25 cellular contexts compared by ENCODE assay signal in the genomic region with DNA sequence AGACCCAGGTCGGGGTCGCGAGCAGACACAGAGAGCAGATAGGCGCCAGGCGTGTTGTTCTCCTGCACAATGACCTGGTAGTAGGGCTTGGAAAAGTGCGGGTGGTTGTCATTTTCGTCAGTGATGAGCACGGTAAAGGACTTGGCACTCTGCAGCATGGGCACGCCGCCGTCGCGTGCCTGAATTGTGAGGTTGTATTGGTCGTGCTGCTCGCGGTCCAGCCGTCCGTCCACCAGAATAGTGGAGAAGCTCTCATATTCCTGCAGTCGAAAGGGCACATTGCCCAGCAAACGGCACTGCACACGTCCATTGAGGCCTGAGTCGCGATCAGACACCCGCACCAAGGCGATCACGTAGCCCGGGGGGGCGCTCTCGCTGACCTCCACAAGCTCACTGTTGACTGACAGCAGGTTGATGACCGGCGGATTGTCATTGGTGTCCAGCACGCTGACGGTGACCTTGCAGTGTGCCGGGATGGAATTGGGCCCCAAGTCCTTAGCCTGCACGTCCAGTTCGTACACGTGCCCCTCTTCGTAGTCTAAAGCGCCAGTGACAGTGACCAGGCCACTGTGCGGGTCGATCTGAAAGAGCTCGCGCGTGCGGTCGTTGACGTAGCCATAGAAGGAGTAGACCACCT. TPM values are rescaled to one million over a fixed set of nuclear protein-coding genes. Genes with fewer than 3 reads are reported as not detected.
DNase-seq lines count a peak whose midpoint lies in the region; ATAC-seq and TF ChIP-seq lines count a peak whose summit lies in the region.
"Had no signal": no experiment of that assay in that cellular context is flagged by ENCODE, and none has a peak within 500 bp of the region (broad histone marks: within the 10 kb centered on the region; RNA-seq: fewer than 3 reads in every experiment).

No MANE protein-coding gene starts in this region.

- peaks cover 68% of the 10 kb centered on the region for H3K27me3 Mint-ChIP-seq in activated T-cell treated with anti-CD3 and anti-CD28 coated beads, Interleukin-2, amount 50 U/mL, for 72 hours (ENCODE audit: low read depth)
- H3K27me3 Mint-ChIP-seq in activated T-cell treated with anti-CD3 and anti-CD28 coated beads, Interleukin-2, amount 50 U/mL, for 4 hours (ENCODE audit: low read depth): peaks cover 53% of the 10 kb centered on the region
- H3K27me3 Mint-ChIP-seq in nephron progenitor cell (ENCODE audit: low read depth, poor library complexity) (peaks cover 29% of the 10 kb centered on the region), immature natural killer cell (ENCODE audit: low read depth in 3 of 3) (peaks cover 7 to 30% (median 7%) of the 10 kb centered on the region in 3 donors)

- intact Hi-C loops in dorsolateral prefrontal cortex (cut with DNase I): no loop called here

- TF ChIP-seq CTCF in dorsolateral prefrontal cortex (IDR thresholded peaks at IDR 0.05 in 54 of 56, conservative IDR thresholded peaks at IDR 0.05 in 2 of 56; ENCODE audit: low read depth in 1 of 56, partially characterized antibody in 56 of 56) (no peak), nephron progenitor cell (IDR thresholded peaks at IDR 0.05) (no peak)

- peak overlapping the region; percentile 68 for H3K27ac Mint-ChIP-seq in activated T-cell treated with anti-CD3 and anti-CD28 coated beads, Interleukin-2, amount 50 U/mL, for 72 hours
- H3K27ac Mint-ChIP-seq in nephron progenitor cell (no peak overlapping the region), immature natural killer cell (no peak overlapping the region)
- H3K27ac Mint-ChIP-seq: stimulated activated naive CD8-positive, alpha-beta T cell treated with anti-CD3 and anti-CD28 coated beads, Interleukin-15, Interleukin-2, amounts not matched to agents 100 ng/mL and 50 ng/mL, for 24 hours; T-cell had no signal

- H3K27ac ChIP-seq in dorsolateral prefrontal cortex: peak overlapping the region in 2 of 59 donors; percentile 30 to 37
- H3K27ac ChIP-seq: adrenal gland, KMS-11, psoas muscle had no signal

- peaks cover 10% of the 10 kb centered on the region for H3K4me1 Mint-ChIP-seq in activated T-cell treated with anti-CD3 and anti-CD28 coated beads, Interleukin-2, amount 50 U/mL, for 72 hours (ENCODE audit: low read depth)
- H3K4me1 Mint-ChIP-seq in activated T-cell treated with anti-CD3 and anti-CD28 coated beads, Interleukin-2, amount 50 U/mL, for 4 hours (ENCODE audit: low read depth): peaks cover 4% of the 10 kb centered on the region
- peaks cover 66% of the 10 kb centered on the region for H3K4me1 Mint-ChIP-seq in nephron progenitor cell
- no peaks in the 10 kb centered on the region for H3K4me1 Mint-ChIP-seq in immature natural killer cell

- H3K27me3 ChIP-seq in dorsolateral prefrontal cortex: peaks cover 0 to 87% (median 34%) of the 10 kb centered on the region in 45 donors

- H3K9me3 Mint-ChIP-seq in activated T-cell treated with anti-CD3 and anti-CD28 coated beads, Interleukin-2, amount 50 U/mL, for 72 hours: no peaks in the 10 kb centered on the region
- H3K9me3 Mint-ChIP-seq in activated T-cell treated with anti-CD3 and anti-CD28 coated beads, Interleukin-2, amount 50 U/mL, for 4 hours: no peaks in the 10 kb centered on the region
- H3K9me3 Mint-ChIP-seq in nephron progenitor cell: peaks cover 24% of the 10 kb centered on the region
- peaks cover 0 to 9% (median 2%) of the 10 kb centered on the region in 6 donors for H3K9me3 Mint-ChIP-seq in immature natural killer cell
- H3K9me3 Mint-ChIP-seq: stimulated activated naive CD8-positive, alpha-beta T cell treated with anti-CD3 and anti-CD28 coated beads, Interleukin-15, Interleukin-2, amounts not matched to agents 100 ng/mL and 50 ng/mL, for 24 hours had no signal

- H3K4me3 ChIP-seq in dorsolateral prefrontal cortex: peak overlapping the region in 48 of 59 donors; percentile 6 to 69 (median 52)
- H3K4me3 ChIP-seq: adrenal gland, lung, mucosa of descending colon had no signal

- H3K4me3 Mint-ChIP-seq in activated T-cell treated with anti-CD3 and anti-CD28 coated beads, Interleukin-2, amount 50 U/mL, for 72 hours: no peak overlapping the region
- no peak overlapping the region for H3K4me3 Mint-ChIP-seq in activated T-cell treated with anti-CD3 and anti-CD28 coated beads, Interleukin-2, amount 50 U/mL, for 4 hours
- H3K4me3 Mint-ChIP-seq in nephron progenitor cell (peak overlapping the region; percentile 79), immature natural killer cell (no peak overlapping the region)
- H3K4me3 Mint-ChIP-seq: stimulated activated naive CD8-positive, alpha-beta T cell treated with anti-CD3 and anti-CD28 coated beads, Interleukin-15, Interleukin-2, amounts not matched to agents 100 ng/mL and 50 ng/mL, for 24 hours; T-cell had no signal

- peaks cover 2 to 6% of the 10 kb centered on the region in 2 donors for H3K36me3 Mint-ChIP-seq in activated T-cell treated with anti-CD3 and anti-CD28 coated beads, Interleukin-2, amount 50 U/mL, for 72 hours (ENCODE audit: insufficient read depth in 2 of 2)
- no peaks in the 10 kb centered on the region for H3K36me3 Mint-ChIP-seq in activated T-cell treated with anti-CD3 and anti-CD28 coated beads, Interleukin-2, amount 50 U/mL, for 4 hours (ENCODE audit: insufficient read depth)
- H3K36me3 Mint-ChIP-seq in nephron progenitor cell (ENCODE audit: low read depth) (peaks cover 30% of the 10 kb centered on the region), immature natural killer cell (no peaks in the 10 kb centered on the region)
- H3K36me3 Mint-ChIP-seq: T-cell had no signal

- ATAC-seq in activated T-cell treated with anti-CD3 and anti-CD28 coated beads, Interleukin-2, amount 50 U/mL, for 72 hours (replicated peaks in 1 of 2): no peak
- ATAC-seq in activated T-cell treated with anti-CD3 and anti-CD28 coated beads, Interleukin-2, amount 50 U/mL, for 4 hours: no peak
- no peak for ATAC-seq in GM21447 (IDR thresholded peaks at IDR 0.05; ENCODE audit: unreplicated experiment)
- ATAC-seq: mucosa of descending colon, psoas muscle, T-cell had no signal

- no peak for DNase-seq in activated T-cell treated with anti-CD3 and anti-CD28 coated beads, Interleukin-2, amount 50 U/mL, for 72 hours
- DNase-seq in activated T-cell treated with anti-CD3 and anti-CD28 coated beads, Interleukin-2, amount 50 U/mL, for 4 hours: no peak
- DNase-seq in dorsolateral prefrontal cortex (peak in 1 of 10 donors; percentile 41), nephron progenitor cell (no peak), immature natural killer cell (no peak), HuH-7 (ENCODE audit: low spot score) (no peak), CD1c-positive myeloid dendritic cell (ENCODE audit: extremely low spot score) (no peak)
- DNase-seq: activated CD4-positive, CD25-positive, alpha-beta regulatory T cell treated with anti-CD3 and anti-CD28 coated beads, Interleukin-2, amount 50 U/mL, for 72 hours; activated naive CD4-positive, alpha-beta T cell; adrenal gland; DMS153; effector CD4-positive, alpha-beta T cell; HCEC 1CT; MM.1S; NCI-H1436; RPMI8226; T-cell had no signal

RNA-seq across cellular contexts. Expression of gene PCDH19, which starts 2.8 kb away (rescaled TPM):
- total RNA-seq in activated T-cell treated with anti-CD3 and anti-CD28 coated beads, Interleukin-2, amount 50 U/mL, for 72 hours: not detected
- not detected for total RNA-seq in activated T-cell treated with anti-CD3 and anti-CD28 coated beads, Interleukin-2, amount 50 U/mL, for 4 hours
- total RNA-seq in dorsolateral prefrontal cortex: 10 to 100 TPM; 10.2 to 70.2 (median 29.8) TPM
- not detected for polyA plus RNA-seq in immature natural killer cell
- total RNA-seq: HT1080, SK-MEL-5 had no signal

Comparison
In these comparisons a context has a peak if more than half of its experiments do, and no peak if none do; other contexts are left out.
1. RNA of gene PCDH19, which starts 2.8 kb away (total RNA-seq): 10.2 to 70.2 TPM in dorsolateral prefrontal cortex; not detected in activated T-cell treated with anti-CD3 and anti-CD28 coated beads, Interleukin-2, amount 50 U/mL, for 72 hours and not detected in activated T-cell treated with anti-CD3 and anti-CD28 coated beads, Interleukin-2, amount 50 U/mL, for 4 hours; every median in the first group is over 10 times any median in the second.